In the genomic region with DNA sequence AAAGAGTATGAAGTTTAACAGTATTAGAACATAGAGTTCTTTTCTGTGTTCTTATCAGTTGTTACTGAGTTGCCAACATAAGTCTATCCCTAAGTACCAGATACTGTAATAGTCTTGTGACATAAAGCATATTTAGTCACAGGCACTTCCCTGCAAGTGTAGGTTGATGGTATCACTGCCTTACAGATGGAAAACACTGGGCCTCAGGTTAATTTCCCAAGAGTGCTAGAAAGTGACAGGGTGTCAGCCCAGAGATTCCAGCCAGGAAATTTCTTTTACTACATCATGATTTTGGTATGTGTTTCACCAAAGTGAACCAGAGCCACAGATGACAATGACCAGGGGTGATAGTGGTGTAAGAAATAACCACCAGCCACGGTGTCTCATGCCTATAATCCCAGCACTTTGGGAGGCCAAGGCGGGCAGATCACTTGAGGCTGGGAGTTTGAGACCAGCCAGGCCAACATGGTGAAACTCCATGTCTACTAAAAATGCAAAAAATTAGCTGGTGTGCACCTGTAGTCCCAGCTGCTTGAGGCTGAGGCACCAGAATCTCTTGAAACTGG, we compare ENCODE assay signal across 1 cellular context.
TF ChIP-seq lines count a peak whose summit lies in the region.

No MANE protein-coding gene starts in this region.

TF ChIP-seq in K562, 482 proteins besides CTCF, POLR2A, EP300 and RAD21 (continued from another document and continues in another):
- TF ChIP-seq ZC3H8 (IDR thresholded peaks at IDR 0.05) = no peak
- TF ChIP-seq HNRNPK (IDR thresholded peaks at IDR 0.05; ENCODE audit: low read depth, low read length, poor library complexity, severe bottlenecking) = no peak
- TF ChIP-seq, protein P1, sequence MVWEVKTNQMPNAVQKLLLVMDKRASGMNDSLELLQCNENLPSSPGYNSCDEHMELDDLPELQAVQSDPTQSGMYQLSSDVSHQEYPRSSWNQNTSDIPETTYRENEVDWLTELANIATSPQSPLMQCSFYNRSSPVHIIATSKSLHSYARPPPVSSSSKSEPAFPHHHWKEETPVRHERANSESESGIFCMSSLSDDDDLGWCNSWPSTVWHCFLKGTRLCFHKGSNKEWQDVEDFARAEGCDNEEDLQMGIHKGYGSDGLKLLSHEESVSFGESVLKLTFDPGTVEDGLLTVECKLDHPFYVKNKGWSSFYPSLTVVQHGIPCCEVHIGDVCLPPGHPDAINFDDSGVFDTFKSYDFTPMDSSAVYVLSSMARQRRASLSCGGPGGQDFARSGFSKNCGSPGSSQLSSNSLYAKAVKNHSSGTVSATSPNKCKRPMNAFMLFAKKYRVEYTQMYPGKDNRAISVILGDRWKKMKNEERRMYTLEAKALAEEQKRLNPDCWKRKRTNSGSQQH (CRISPR knock-in tag; IDR thresholded peaks at IDR 0.05) = peak; percentile 79
- TF ChIP-seq, protein P2, sequence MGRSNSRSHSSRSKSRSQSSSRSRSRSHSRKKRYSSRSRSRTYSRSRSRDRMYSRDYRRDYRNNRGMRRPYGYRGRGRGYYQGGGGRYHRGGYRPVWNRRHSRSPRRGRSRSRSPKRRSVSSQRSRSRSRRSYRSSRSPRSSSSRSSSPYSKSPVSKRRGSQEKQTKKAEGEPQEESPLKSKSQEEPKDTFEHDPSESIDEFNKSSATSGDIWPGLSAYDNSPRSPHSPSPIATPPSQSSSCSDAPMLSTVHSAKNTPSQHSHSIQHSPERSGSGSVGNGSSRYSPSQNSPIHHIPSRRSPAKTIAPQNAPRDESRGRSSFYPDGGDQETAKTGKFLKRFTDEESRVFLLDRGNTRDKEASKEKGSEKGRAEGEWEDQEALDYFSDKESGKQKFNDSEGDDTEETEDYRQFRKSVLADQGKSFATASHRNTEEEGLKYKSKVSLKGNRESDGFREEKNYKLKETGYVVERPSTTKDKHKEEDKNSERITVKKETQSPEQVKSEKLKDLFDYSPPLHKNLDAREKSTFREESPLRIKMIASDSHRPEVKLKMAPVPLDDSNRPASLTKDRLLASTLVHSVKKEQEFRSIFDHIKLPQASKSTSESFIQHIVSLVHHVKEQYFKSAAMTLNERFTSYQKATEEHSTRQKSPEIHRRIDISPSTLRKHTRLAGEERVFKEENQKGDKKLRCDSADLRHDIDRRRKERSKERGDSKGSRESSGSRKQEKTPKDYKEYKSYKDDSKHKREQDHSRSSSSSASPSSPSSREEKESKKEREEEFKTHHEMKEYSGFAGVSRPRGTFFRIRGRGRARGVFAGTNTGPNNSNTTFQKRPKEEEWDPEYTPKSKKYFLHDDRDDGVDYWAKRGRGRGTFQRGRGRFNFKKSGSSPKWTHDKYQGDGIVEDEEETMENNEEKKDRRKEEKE (IDR thresholded peaks at IDR 0.05; ENCODE audit: borderline replicate concordance in 1 of 2, control insufficient read depth in 1 of 2, low read depth in 2 of 2, low read length in 1 of 2) = no peak
- TF ChIP-seq CXXC5 (CRISPR knock-in tag; IDR thresholded peaks at IDR 0.05) = 0 out of 2 replicates have a peak, but pooled peaks have one; percentile 26
- TF ChIP-seq CEBPB (tag; IDR thresholded peaks at IDR 0.05) = peak; percentile 82
- TF ChIP-seq ZNF253 (CRISPR knock-in tag; conservative IDR thresholded peaks at IDR 0.05) = no peak
- no peak for TF ChIP-seq ATF1 (CRISPR knock-in tag; IDR thresholded peaks at IDR 0.05)
- peak; percentile 44 for TF ChIP-seq ATF1 (tag; IDR thresholded peaks at IDR 0.05)
- peak; percentile 76 for TF ChIP-seq ZNF175 (CRISPR knock-in tag; IDR thresholded peaks at IDR 0.05; ENCODE audit: low read depth)
- TF ChIP-seq TAF9B (IDR thresholded peaks at IDR 0.05; ENCODE audit: partially characterized antibody) = no peak
- TF ChIP-seq FOXK2 (conservative IDR thresholded peaks at IDR 0.05 in 1 of 2, IDR thresholded peaks at IDR 0.05 in 1 of 2; ENCODE audit: low read depth in 2 of 2) = peak in 1 of 2 experiments; percentile 15; a peak in 1 of 4 replicates
- peak; percentile 25; the same call in 1 of the 2 replicates for TF ChIP-seq ZBED1 (IDR thresholded peaks at IDR 0.05)
- 0 out of 2 replicates have a peak, but pooled peaks have one; percentile 12 for TF ChIP-seq CREM (IDR thresholded peaks at IDR 0.05; ENCODE audit: low read depth)
- peak; percentile 49; the same call in 1 of the 2 replicates for TF ChIP-seq ZNF766 (CRISPR knock-in tag; conservative IDR thresholded peaks at IDR 0.05)
- TF ChIP-seq CTBP1 (IDR thresholded peaks at IDR 0.05; ENCODE audit: borderline replicate concordance) = peak; percentile 63
- TF ChIP-seq CC2D1A (IDR thresholded peaks at IDR 0.05) = no peak
- TF ChIP-seq TCF3 (CRISPR knock-in tag; IDR thresholded peaks at IDR 0.05) = peak; percentile 41
- TF ChIP-seq BHLHE40 (IDR thresholded peaks at IDR 0.05; ENCODE audit: low read length) = peak; percentile 16; the same call in 1 of the 2 replicates
- TF ChIP-seq CBFA2T2 (conservative IDR thresholded peaks at IDR 0.05) = peak; percentile 44; the same call in 1 of the 2 replicates
- TF ChIP-seq, protein P3, sequence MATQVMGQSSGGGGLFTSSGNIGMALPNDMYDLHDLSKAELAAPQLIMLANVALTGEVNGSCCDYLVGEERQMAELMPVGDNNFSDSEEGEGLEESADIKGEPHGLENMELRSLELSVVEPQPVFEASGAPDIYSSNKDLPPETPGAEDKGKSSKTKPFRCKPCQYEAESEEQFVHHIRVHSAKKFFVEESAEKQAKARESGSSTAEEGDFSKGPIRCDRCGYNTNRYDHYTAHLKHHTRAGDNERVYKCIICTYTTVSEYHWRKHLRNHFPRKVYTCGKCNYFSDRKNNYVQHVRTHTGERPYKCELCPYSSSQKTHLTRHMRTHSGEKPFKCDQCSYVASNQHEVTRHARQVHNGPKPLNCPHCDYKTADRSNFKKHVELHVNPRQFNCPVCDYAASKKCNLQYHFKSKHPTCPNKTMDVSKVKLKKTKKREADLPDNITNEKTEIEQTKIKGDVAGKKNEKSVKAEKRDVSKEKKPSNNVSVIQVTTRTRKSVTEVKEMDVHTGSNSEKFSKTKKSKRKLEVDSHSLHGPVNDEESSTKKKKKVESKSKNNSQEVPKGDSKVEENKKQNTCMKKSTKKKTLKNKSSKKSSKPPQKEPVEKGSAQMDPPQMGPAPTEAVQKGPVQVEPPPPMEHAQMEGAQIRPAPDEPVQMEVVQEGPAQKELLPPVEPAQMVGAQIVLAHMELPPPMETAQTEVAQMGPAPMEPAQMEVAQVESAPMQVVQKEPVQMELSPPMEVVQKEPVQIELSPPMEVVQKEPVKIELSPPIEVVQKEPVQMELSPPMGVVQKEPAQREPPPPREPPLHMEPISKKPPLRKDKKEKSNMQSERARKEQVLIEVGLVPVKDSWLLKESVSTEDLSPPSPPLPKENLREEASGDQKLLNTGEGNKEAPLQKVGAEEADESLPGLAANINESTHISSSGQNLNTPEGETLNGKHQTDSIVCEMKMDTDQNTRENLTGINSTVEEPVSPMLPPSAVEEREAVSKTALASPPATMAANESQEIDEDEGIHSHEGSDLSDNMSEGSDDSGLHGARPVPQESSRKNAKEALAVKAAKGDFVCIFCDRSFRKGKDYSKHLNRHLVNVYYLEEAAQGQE (CRISPR knock-in tag; IDR thresholded peaks at IDR 0.05; ENCODE audit: low read depth) = peak; percentile 28; the same call in 1 of the 2 replicates
- 0 out of 2 replicates have a peak, but pooled peaks have one; percentile 25 for TF ChIP-seq BACH1 (tag; IDR thresholded peaks at IDR 0.05)
- TF ChIP-seq TOE1 (IDR thresholded peaks at IDR 0.05; ENCODE audit: borderline replicate concordance) = peak; percentile 37; the same call in 1 of the 2 replicates
- TF ChIP-seq TOE1 (CRISPR knock-in tag; IDR thresholded peaks at IDR 0.05; ENCODE audit: borderline replicate concordance, low read depth) = no peak
- TF ChIP-seq RAD51 (IDR thresholded peaks at IDR 0.05; ENCODE audit: borderline replicate concordance, low read depth) = no peak
- no peak for TF ChIP-seq SIRT6 (IDR thresholded peaks at IDR 0.05; ENCODE audit: low read depth, low read length)
- TF ChIP-seq ZNF324 (CRISPR knock-in tag; IDR thresholded peaks at IDR 0.05) = 0 out of 2 replicates have a peak, but pooled peaks have one; percentile 17
- TF ChIP-seq, protein P4, sequence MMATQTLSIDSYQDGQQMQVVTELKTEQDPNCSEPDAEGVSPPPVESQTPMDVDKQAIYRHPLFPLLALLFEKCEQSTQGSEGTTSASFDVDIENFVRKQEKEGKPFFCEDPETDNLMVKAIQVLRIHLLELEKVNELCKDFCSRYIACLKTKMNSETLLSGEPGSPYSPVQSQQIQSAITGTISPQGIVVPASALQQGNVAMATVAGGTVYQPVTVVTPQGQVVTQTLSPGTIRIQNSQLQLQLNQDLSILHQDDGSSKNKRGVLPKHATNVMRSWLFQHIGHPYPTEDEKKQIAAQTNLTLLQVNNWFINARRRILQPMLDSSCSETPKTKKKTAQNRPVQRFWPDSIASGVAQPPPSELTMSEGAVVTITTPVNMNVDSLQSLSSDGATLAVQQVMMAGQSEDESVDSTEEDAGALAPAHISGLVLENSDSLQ (IDR thresholded peaks at IDR 0.05) = peak; percentile 44; the same call in 1 of the 2 replicates
- no peak for TF ChIP-seq TCF7L2 (IDR thresholded peaks at IDR 0.05; ENCODE audit: low read depth, low read length)
- TF ChIP-seq SMARCA4 (IDR thresholded peaks at IDR 0.05) = 0 out of 2 replicates have a peak, but pooled peaks have one; percentile 33
- peak; percentile 31 for TF ChIP-seq POLR2B (IDR thresholded peaks at IDR 0.05; ENCODE audit: low read depth, partially characterized antibody)
- TF ChIP-seq ZNF79 (CRISPR knock-in tag; IDR thresholded peaks at IDR 0.05; ENCODE audit: low read depth) = no peak
- TF ChIP-seq KLF16 (IDR thresholded peaks at IDR 0.05) = no peak
- peak; percentile 44; the same call in 1 of the 2 replicates for TF ChIP-seq SUPT5H (IDR thresholded peaks at IDR 0.05)
- TF ChIP-seq, protein P5, sequence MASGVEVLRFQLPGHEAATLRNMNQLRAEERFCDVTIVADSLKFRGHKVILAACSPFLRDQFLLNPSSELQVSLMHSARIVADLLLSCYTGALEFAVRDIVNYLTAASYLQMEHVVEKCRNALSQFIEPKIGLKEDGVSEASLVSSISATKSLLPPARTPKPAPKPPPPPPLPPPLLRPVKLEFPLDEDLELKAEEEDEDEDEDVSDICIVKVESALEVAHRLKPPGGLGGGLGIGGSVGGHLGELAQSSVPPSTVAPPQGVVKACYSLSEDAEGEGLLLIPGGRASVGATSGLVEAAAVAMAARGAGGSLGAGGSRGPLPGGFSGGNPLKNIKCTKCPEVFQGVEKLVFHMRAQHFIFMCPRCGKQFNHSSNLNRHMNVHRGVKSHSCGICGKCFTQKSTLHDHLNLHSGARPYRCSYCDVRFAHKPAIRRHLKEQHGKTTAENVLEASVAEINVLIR (CRISPR knock-in tag; IDR thresholded peaks at IDR 0.05) = 0 out of 2 replicates have a peak, but pooled peaks have one; percentile 7
- TF ChIP-seq ELF4 (CRISPR knock-in tag; IDR thresholded peaks at IDR 0.05) = peak; percentile 69; the same call in 1 of the 2 replicates
- TF ChIP-seq ZNF347 (CRISPR knock-in tag; IDR thresholded peaks at IDR 0.05; ENCODE audit: low read depth) = no peak
- TF ChIP-seq, protein P6, sequence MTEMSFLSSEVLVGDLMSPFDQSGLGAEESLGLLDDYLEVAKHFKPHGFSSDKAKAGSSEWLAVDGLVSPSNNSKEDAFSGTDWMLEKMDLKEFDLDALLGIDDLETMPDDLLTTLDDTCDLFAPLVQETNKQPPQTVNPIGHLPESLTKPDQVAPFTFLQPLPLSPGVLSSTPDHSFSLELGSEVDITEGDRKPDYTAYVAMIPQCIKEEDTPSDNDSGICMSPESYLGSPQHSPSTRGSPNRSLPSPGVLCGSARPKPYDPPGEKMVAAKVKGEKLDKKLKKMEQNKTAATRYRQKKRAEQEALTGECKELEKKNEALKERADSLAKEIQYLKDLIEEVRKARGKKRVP (CRISPR knock-in tag; IDR thresholded peaks at IDR 0.05) = 0 out of 2 replicates have a peak, but pooled peaks have one; percentile 7
- TF ChIP-seq SMAD3 (CRISPR knock-in tag; conservative IDR thresholded peaks at IDR 0.05) = no peak
- TF ChIP-seq, protein P7, sequence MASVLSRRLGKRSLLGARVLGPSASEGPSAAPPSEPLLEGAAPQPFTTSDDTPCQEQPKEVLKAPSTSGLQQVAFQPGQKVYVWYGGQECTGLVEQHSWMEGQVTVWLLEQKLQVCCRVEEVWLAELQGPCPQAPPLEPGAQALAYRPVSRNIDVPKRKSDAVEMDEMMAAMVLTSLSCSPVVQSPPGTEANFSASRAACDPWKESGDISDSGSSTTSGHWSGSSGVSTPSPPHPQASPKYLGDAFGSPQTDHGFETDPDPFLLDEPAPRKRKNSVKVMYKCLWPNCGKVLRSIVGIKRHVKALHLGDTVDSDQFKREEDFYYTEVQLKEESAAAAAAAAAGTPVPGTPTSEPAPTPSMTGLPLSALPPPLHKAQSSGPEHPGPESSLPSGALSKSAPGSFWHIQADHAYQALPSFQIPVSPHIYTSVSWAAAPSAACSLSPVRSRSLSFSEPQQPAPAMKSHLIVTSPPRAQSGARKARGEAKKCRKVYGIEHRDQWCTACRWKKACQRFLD (CRISPR knock-in tag; IDR thresholded peaks at IDR 0.05) = no peak
- TF ChIP-seq FOXA3 (CRISPR knock-in tag; conservative IDR thresholded peaks at IDR 0.05 in 1 of 2, IDR thresholded peaks at IDR 0.05 in 1 of 2) = no peak
- TF ChIP-seq ZNF589 (CRISPR knock-in tag; IDR thresholded peaks at IDR 0.05; ENCODE audit: low read depth) = peak; percentile 69; the same call in 1 of the 2 replicates
- TF ChIP-seq ZNF134 (CRISPR knock-in tag; conservative IDR thresholded peaks at IDR 0.05) = peak; percentile 16; the same call in 1 of the 2 replicates
- no peak for TF ChIP-seq ZBTB8A (IDR thresholded peaks at IDR 0.05; ENCODE audit: partially characterized antibody)
- TF ChIP-seq RBBP5 (IDR thresholded peaks at IDR 0.05; ENCODE audit: borderline replicate concordance, insufficient read depth, low read length, poor library complexity, severe bottlenecking) = no peak
- TF ChIP-seq SMARCB1 (IDR thresholded peaks at IDR 0.05; ENCODE audit: insufficient read length, low read depth) = no peak
- peak; percentile 51; the same call in 1 of the 2 replicates for TF ChIP-seq TEAD4 (IDR thresholded peaks at IDR 0.05; ENCODE audit: low read length)
- no peak for TF ChIP-seq TEAD4 (CRISPR knock-in tag; IDR thresholded peaks at IDR 0.05; ENCODE audit: borderline replicate concordance)
- TF ChIP-seq, protein P8, sequence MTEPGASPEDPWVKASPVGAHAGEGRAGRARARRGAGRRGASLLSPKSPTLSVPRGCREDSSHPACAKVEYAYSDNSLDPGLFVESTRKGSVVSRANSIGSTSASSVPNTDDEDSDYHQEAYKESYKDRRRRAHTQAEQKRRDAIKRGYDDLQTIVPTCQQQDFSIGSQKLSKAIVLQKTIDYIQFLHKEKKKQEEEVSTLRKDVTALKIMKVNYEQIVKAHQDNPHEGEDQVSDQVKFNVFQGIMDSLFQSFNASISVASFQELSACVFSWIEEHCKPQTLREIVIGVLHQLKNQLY (CRISPR knock-in tag; conservative IDR thresholded peaks at IDR 0.05) = 0 out of 4 replicates have a peak, but pooled peaks of 1 of the 2 experiments have one; percentile 75
- TF ChIP-seq, protein P9, sequence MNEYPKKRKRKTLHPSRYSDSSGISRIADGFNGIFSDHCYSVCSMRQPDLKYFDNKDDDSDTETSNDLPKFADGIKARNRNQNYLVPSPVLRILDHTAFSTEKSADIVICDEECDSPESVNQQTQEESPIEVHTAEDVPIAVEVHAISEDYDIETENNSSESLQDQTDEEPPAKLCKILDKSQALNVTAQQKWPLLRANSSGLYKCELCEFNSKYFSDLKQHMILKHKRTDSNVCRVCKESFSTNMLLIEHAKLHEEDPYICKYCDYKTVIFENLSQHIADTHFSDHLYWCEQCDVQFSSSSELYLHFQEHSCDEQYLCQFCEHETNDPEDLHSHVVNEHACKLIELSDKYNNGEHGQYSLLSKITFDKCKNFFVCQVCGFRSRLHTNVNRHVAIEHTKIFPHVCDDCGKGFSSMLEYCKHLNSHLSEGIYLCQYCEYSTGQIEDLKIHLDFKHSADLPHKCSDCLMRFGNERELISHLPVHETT (CRISPR knock-in tag; conservative IDR thresholded peaks at IDR 0.05 in 1 of 2, IDR thresholded peaks at IDR 0.05 in 1 of 2) = peak in 1 of 2 experiments; percentile 50; a peak in 1 of 4 replicates
- peak; percentile 71 for TF ChIP-seq CBFA2T3 (IDR thresholded peaks at IDR 0.05)
- 0 out of 2 replicates have a peak, but pooled peaks have one; percentile 3 for TF ChIP-seq ZBTB17 (CRISPR knock-in tag; IDR thresholded peaks at IDR 0.05)
